ENCODE assay signal across 10 cellular contexts in the genomic region with DNA sequence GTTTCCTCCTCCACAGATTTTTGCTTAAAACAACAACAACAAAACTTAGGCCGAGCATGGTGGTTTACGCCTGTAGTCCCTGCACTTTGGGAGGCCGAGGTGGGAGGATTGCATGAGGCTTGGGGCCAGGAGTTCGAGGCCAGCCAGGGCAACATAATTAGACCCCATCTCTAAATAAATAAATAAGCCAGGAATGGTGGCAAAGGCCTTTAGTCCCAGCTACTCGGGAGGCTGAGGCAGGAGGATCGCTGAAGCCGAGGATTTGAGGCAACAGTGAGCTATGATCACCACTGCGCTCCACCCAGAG. TPM values are rescaled to one million over a fixed set of nuclear protein-coding genes. Genes with fewer than 3 reads are reported as not detected.
DNase-seq lines count a peak whose midpoint lies in the region; ATAC-seq, FAIRE-seq and TF ChIP-seq lines count a peak whose summit lies in the region.
"Had no signal": no experiment of that assay in that cellular context is flagged by ENCODE, and none has a peak within 500 bp of the region (broad histone marks: within the 10 kb centered on the region; RNA-seq: fewer than 3 reads in every experiment).

No MANE protein-coding gene starts in this region.

- peaks cover 5% of the 10 kb centered on the region for H3K27me3 Mint-ChIP-seq in activated naive CD8-positive, alpha-beta T cell treated with anti-CD3 and anti-CD28 coated beads, Interleukin-2, amount 10 ng/mL, durations not matched to agents 7 days and 5 days
- no peaks in the 10 kb centered on the region for H3K27me3 Mint-ChIP-seq in naive thymus-derived CD8-positive, alpha-beta T cell

- peaks cover 2% of the 10 kb centered on the region for H3K36me3 Mint-ChIP-seq in activated naive CD8-positive, alpha-beta T cell treated with anti-CD3 and anti-CD28 coated beads, Interleukin-2, amount 10 ng/mL, durations not matched to agents 7 days and 5 days
- H3K36me3 Mint-ChIP-seq in naive thymus-derived CD8-positive, alpha-beta T cell: no peaks in the 10 kb centered on the region

- DNase-seq in HL-60 (ENCODE audit: low read depth in 1 of 2, low spot score in 1 of 2) (no peak), putamen (ENCODE audit: low spot score) (no peak), GM12892 (ENCODE audit: insufficient read length) (no peak), HuH-7.5 (ENCODE audit: low spot score) (no peak), NCI-H2029 treated with DMSO at 0.1 percent for 48 hours (lab: John Stamatoyannopoulos, UW) (no peak)
- no peak for DNase-seq in activated naive CD8-positive, alpha-beta T cell treated with anti-CD3 and anti-CD28 coated beads, Interleukin-2, amount 10 ng/mL, durations not matched to agents 7 days and 5 days
- no peak for DNase-seq in naive thymus-derived CD8-positive, alpha-beta T cell
- DNase-seq: anterior cingulate cortex had no signal

- ATAC-seq in activated naive CD8-positive, alpha-beta T cell treated with anti-CD3 and anti-CD28 coated beads, Interleukin-2, amount 10 ng/mL, durations not matched to agents 7 days and 5 days (ENCODE audit: low read depth): no peak
- ATAC-seq in naive thymus-derived CD8-positive, alpha-beta T cell: no peak

- TF ChIP-seq POLR2A in GM12892 (IDR thresholded peaks at IDR 0.05; ENCODE audit: low read depth, low read length): no peak

- no peaks in the 10 kb centered on the region for H3K36me3 ChIP-seq in ACC112 (ENCODE audit: insufficient read depth, low read length)

- peak overlapping the region; percentile 92 for H3K4me3 Mint-ChIP-seq in activated naive CD8-positive, alpha-beta T cell treated with anti-CD3 and anti-CD28 coated beads, Interleukin-2, amount 10 ng/mL, durations not matched to agents 7 days and 5 days
- H3K4me3 Mint-ChIP-seq in naive thymus-derived CD8-positive, alpha-beta T cell: peak overlapping the region; percentile 93 to 99 (median 96)

- peaks cover 31% of the 10 kb centered on the region for H3K79me2 ChIP-seq in ACC112 (ENCODE audit: control insufficient read depth, insufficient read depth, low read length, unreplicated experiment)

- no peak for TF ChIP-seq CTCF in HL-60 (IDR thresholded peaks at IDR 0.05; ENCODE audit: insufficient read depth, low read length)

- FAIRE-seq in GM12892 (lab: Jason Lieb, UNC): no peak

- H3K4me3 ChIP-seq in ACC112 (ENCODE audit: low read depth, low read length) (peak overlapping the region; percentile 97), HL-60 (replicated peaks; ENCODE audit: insufficient read depth, low read length) (no peak overlapping the region)

- H2AFZ ChIP-seq in ACC112 (ENCODE audit: low read length, unreplicated experiment): peak overlapping the region; percentile 35

- H3K4me1 Mint-ChIP-seq in activated naive CD8-positive, alpha-beta T cell treated with anti-CD3 and anti-CD28 coated beads, Interleukin-2, amount 10 ng/mL, durations not matched to agents 7 days and 5 days: peaks cover 20% of the 10 kb centered on the region
- H3K4me1 Mint-ChIP-seq in naive thymus-derived CD8-positive, alpha-beta T cell: peaks cover 10 to 37% (median 27%) of the 10 kb centered on the region in 4 donors

- H3K27me3 ChIP-seq in ACC112 (ENCODE audit: insufficient read depth, low read length) (no peaks in the 10 kb centered on the region), HL-60 (ENCODE audit: insufficient read depth, poor library complexity, severe bottlenecking) (no peaks in the 10 kb centered on the region)

- peaks cover 22% of the 10 kb centered on the region for H3K4me1 ChIP-seq in ACC112 (ENCODE audit: control insufficient read depth, insufficient read depth, low read length, unreplicated experiment)
- H3K4me1 ChIP-seq: parathyroid adenoma had no signal

- H3K27ac Mint-ChIP-seq in activated naive CD8-positive, alpha-beta T cell treated with anti-CD3 and anti-CD28 coated beads, Interleukin-2, amount 10 ng/mL, durations not matched to agents 7 days and 5 days: peak overlapping the region; percentile 96
- peak overlapping the region in 5 of 10 donors; percentile 94 to 99 (median 97) for H3K27ac Mint-ChIP-seq in naive thymus-derived CD8-positive, alpha-beta T cell

- H3K9me3 Mint-ChIP-seq in activated naive CD8-positive, alpha-beta T cell treated with anti-CD3 and anti-CD28 coated beads, Interleukin-2, amount 10 ng/mL, durations not matched to agents 7 days and 5 days: no peaks in the 10 kb centered on the region
- H3K9me3 Mint-ChIP-seq in naive thymus-derived CD8-positive, alpha-beta T cell: no peaks in the 10 kb centered on the region

- peak overlapping the region; percentile 84 for H3K27ac ChIP-seq in ACC112 (ENCODE audit: low read depth, low read length)
- peak overlapping the region; percentile 87 for H3K27ac ChIP-seq in HL-60 (replicated peaks)

- POLR2A ChIA-PET in activated naive CD8-positive, alpha-beta T cell treated with anti-CD3 and anti-CD28 coated beads, Interleukin-2, amount 10 ng/mL, durations not matched to agents 7 days and 5 days (lab: Charles Lee): no interaction called here
- POLR2A ChIA-PET in naive thymus-derived CD8-positive, alpha-beta T cell (lab: Charles Lee): interaction anchor here (1.7 to 1.9 kb wide), 2 partner anchors 10 to 19 kb away, joined by 3 to 5 read pairs; no protein-coding TSS in a partner anchor

RNA-seq across cellular contexts. Expression of a gene that starts 1.3 kb away (rescaled TPM):
- 100 to 1,000 TPM; 313 to 324 TPM for total RNA-seq in activated naive CD8-positive, alpha-beta T cell treated with anti-CD3 and anti-CD28 coated beads, Interleukin-2, amount 10 ng/mL, durations not matched to agents 7 days and 5 days
- 100 to 1,000 TPM; 335 to 362 TPM for total RNA-seq in naive thymus-derived CD8-positive, alpha-beta T cell
- 100 to 1,000 TPM; 220 to 282 (median 278) TPM for polyA plus RNA-seq in naive thymus-derived CD8-positive, alpha-beta T cell
- 110 TPM for polyA plus RNA-seq in GM12892 (2012; ENCODE audit: missing spikeins)

RNA-seq across cellular contexts. Expression of a gene that starts 55.9 kb away (rescaled TPM):
- under 1 TPM; 0.11 to 0.14 TPM for total RNA-seq in activated naive CD8-positive, alpha-beta T cell treated with anti-CD3 and anti-CD28 coated beads, Interleukin-2, amount 10 ng/mL, durations not matched to agents 7 days and 5 days
- total RNA-seq in naive thymus-derived CD8-positive, alpha-beta T cell: not detected
- polyA plus RNA-seq in naive thymus-derived CD8-positive, alpha-beta T cell: not detected
- 0.42 TPM for polyA plus RNA-seq in GM12892 (2012; ENCODE audit: missing spikeins)
